17 cellular contexts compared by ENCODE assay signal in genomic region chr1:3540876-3541275, GRCh38.
A peak's percentile ranks its signal among the peaks of the same experiment; 100 is the strongest.
DNase-seq lines count a peak whose midpoint lies in the region; ATAC-seq and TF ChIP-seq lines count a peak whose summit lies in the region.
"Had no signal": no experiment of that assay in that cellular context is flagged by ENCODE, and none has a peak within 500 bp of the region (broad histone marks: within the 10 kb centered on the region; RNA-seq: fewer than 3 reads in every experiment).

No MANE protein-coding gene starts in this region.

- no peak overlapping the region for H3K27ac ChIP-seq in BLaER1 treated with 17β-estradiol and CSF1 and Interleukin-3, amounts not matched to agents 10 nM and 100 nM
- peak overlapping the region in 2 of 4 donors; percentile 62 to 72 for H3K27ac ChIP-seq in upper lobe of left lung

- peaks cover 0 to 100% (median 100%) of the 10 kb centered on the region in 11 experiments; a peak in 18 of 22 replicates for H4K20me1 ChIP-seq in BLaER1 treated with 17β-estradiol and CSF1 and Interleukin-3, amounts not matched to agents 10 nM and 100 nM

- CTCF ChIA-PET in WTC11 (lab: Charles Lee), result interaction anchor here (0.6 to 2.4 kb wide), 2 partner anchors 22 to 232 kb away, joined by 3 to 10 read pairs; no protein-coding TSS in a partner anchor

- H3K27me3 ChIP-seq in BLaER1 treated with 17β-estradiol and CSF1 and Interleukin-3, amounts not matched to agents 10 nM and 100 nM, result no peaks in the 10 kb centered on the region
- no peaks in the 10 kb centered on the region for H3K27me3 ChIP-seq in upper lobe of left lung

- H3K4me2 ChIP-seq in BLaER1 treated with 17β-estradiol and CSF1 and Interleukin-3, amounts not matched to agents 10 nM and 100 nM, result peak overlapping the region in 9 of 11 experiments; percentile 80 to 98 (median 92); a peak in 14 of 22 replicates
- H3K4me2 ChIP-seq: A549 had no signal

- no peaks in the 10 kb centered on the region for H3K4me1 Mint-ChIP-seq in WTC11
- H3K4me1 Mint-ChIP-seq in nephron, result peaks cover 21% of the 10 kb centered on the region
- H3K4me1 Mint-ChIP-seq in stimulated activated naive B cell treated with anti-CD40 and anti-IgM and Interleukin-4, amounts not matched to agents 10 μg/mL and 1 μg/mL and 100 μg/mL, for 72 hours, result peaks cover 9 to 19% of the 10 kb centered on the region in 2 donors

- POLR2A ChIA-PET in WTC11 (lab: Charles Lee), result no interaction called here

- no peak for TF ChIP-seq CTCF in WTC11 (IDR thresholded peaks at IDR 0.05)
- no peak for TF ChIP-seq CTCF in nephron (IDR thresholded peaks at IDR 0.05; ENCODE audit: unreplicated experiment in 3 of 3)
- TF ChIP-seq CTCF in upper lobe of left lung (IDR thresholded peaks at IDR 0.05), result no peak

- H3K36me3 Mint-ChIP-seq in WTC11 (no peaks in the 10 kb centered on the region), nephron (ENCODE audit: low read depth) (no peaks in the 10 kb centered on the region)
- H3K36me3 Mint-ChIP-seq in stimulated activated naive B cell treated with anti-CD40 and anti-IgM and Interleukin-4, amounts not matched to agents 10 μg/mL and 1 μg/mL and 100 μg/mL, for 72 hours, result no peaks in the 10 kb centered on the region

- H3K4me3 Mint-ChIP-seq in WTC11 (no peak overlapping the region), nephron (no peak overlapping the region)
- H3K4me3 Mint-ChIP-seq in stimulated activated naive B cell treated with anti-CD40 and anti-IgM and Interleukin-4, amounts not matched to agents 10 μg/mL and 1 μg/mL and 100 μg/mL, for 72 hours, result no peak overlapping the region

- peaks cover 32 to 84% (median 78%) of the 10 kb centered on the region in 10 experiments for H3K4me1 ChIP-seq in BLaER1 treated with 17β-estradiol and CSF1 and Interleukin-3, amounts not matched to agents 10 nM and 100 nM
- H3K4me1 ChIP-seq in upper lobe of left lung, result peaks cover 0 to 26% (median 12%) of the 10 kb centered on the region in 4 donors
- H3K4me1 ChIP-seq: Caco-2 had no signal

- DNase-seq in WTC11 (ENCODE audit: low spot score) (no peak), NCI-H1417 treated with DMSO at 0.1 percent for 48 hours (lab: John Stamatoyannopoulos, UW) (no peak), upper lobe of left lung (no peak)
- DNase-seq in stimulated activated naive B cell treated with anti-CD40 and anti-IgM and Interleukin-4, amounts not matched to agents 10 μg/mL and 1 μg/mL and 100 μg/mL, for 72 hours, result no peak
- DNase-seq in stimulated activated CD8-positive, alpha-beta memory T cell treated with anti-CD3 and anti-CD28 coated beads, Interleukin-4, amount 100 ng/mL, for 48 hours, result no peak
- DNase-seq: Caco-2, DMS153, GOT3, NCI-H146, NCI-H2081, NCI-H510A treated with DMSO at 0.1 percent for 48 hours, NCI-H82, PC-3 had no signal

- peak overlapping the region in 1 of 11 experiments; percentile 39; a peak in 2 of 22 replicates for H3K9ac ChIP-seq in BLaER1 treated with 17β-estradiol and CSF1 and Interleukin-3, amounts not matched to agents 10 nM and 100 nM

- H3K27ac Mint-ChIP-seq in WTC11 (peak overlapping the region; percentile 27; the same call in 1 of the 2 replicates), nephron (peak overlapping the region in 2 of 3 experiments; percentile 60 to 66)
- peak overlapping the region; percentile 59 for H3K27ac Mint-ChIP-seq in stimulated activated naive B cell treated with anti-CD40 and anti-IgM and Interleukin-4, amounts not matched to agents 10 μg/mL and 1 μg/mL and 100 μg/mL, for 72 hours

- no peaks in the 10 kb centered on the region for H3K36me3 ChIP-seq in BLaER1 treated with 17β-estradiol and CSF1 and Interleukin-3, amounts not matched to agents 10 nM and 100 nM
- no peaks in the 10 kb centered on the region for H3K36me3 ChIP-seq in upper lobe of left lung

- no peak overlapping the region for H3K4me3 ChIP-seq in BLaER1 treated with 17β-estradiol and CSF1 and Interleukin-3, amounts not matched to agents 10 nM and 100 nM
- H3K4me3 ChIP-seq in upper lobe of left lung, result no peak overlapping the region
- H3K4me3 ChIP-seq: A549, K562 had no signal

- H3K9me3 Mint-ChIP-seq in WTC11 (no peaks in the 10 kb centered on the region), nephron (no peaks in the 10 kb centered on the region)
- H3K9me3 Mint-ChIP-seq in stimulated activated naive B cell treated with anti-CD40 and anti-IgM and Interleukin-4, amounts not matched to agents 10 μg/mL and 1 μg/mL and 100 μg/mL, for 72 hours, result no peaks in the 10 kb centered on the region

- WGBS in upper lobe of left lung, 2 donors, result 96 to 100% methylated on average over 8 to 13 of the region's 13 CpGs

- no peak for TF ChIP-seq EP300 in upper lobe of left lung (IDR thresholded peaks at IDR 0.05)

- no peak for ATAC-seq in WTC11
- no peak for ATAC-seq in stimulated activated naive B cell treated with anti-CD40 and anti-IgM and Interleukin-4, amounts not matched to agents 10 μg/mL and 1 μg/mL and 100 μg/mL, for 72 hours (replicated peaks)
- no peak for ATAC-seq in upper lobe of left lung (ENCODE audit: low FRiP score in 2 of 2)
- ATAC-seq: A549, K562, PC-3 had no signal

- no peaks in the 10 kb centered on the region for H3K27me3 Mint-ChIP-seq in WTC11 (ENCODE audit: low read depth)
- H3K27me3 Mint-ChIP-seq in nephron (ENCODE audit: low read depth), result peaks cover 6% of the 10 kb centered on the region
- no peaks in the 10 kb centered on the region for H3K27me3 Mint-ChIP-seq in stimulated activated naive B cell treated with anti-CD40 and anti-IgM and Interleukin-4, amounts not matched to agents 10 μg/mL and 1 μg/mL and 100 μg/mL, for 72 hours

- no peak for TF ChIP-seq POLR2A in upper lobe of left lung (IDR thresholded peaks at IDR 0.05)

- no peaks in the 10 kb centered on the region for H3K9me3 ChIP-seq in BLaER1 treated with 17β-estradiol and CSF1 and Interleukin-3, amounts not matched to agents 10 nM and 100 nM (replicated peaks in 1 of 11)
- H3K9me3 ChIP-seq in upper lobe of left lung, result no peaks in the 10 kb centered on the region
- H3K9me3 ChIP-seq: A549, Caco-2 had no signal

TF ChIP-seq in WTC11, 78 proteins besides CTCF, POLR2A, EP300 and RAD21 (continues in another document):
- no peak for TF ChIP-seq ESRRA (CRISPR knock-in tag; IDR thresholded peaks at IDR 0.05; ENCODE audit: borderline replicate concordance)
- TF ChIP-seq AFF4 (CRISPR knock-in tag; IDR thresholded peaks at IDR 0.05; ENCODE audit: borderline replicate concordance), result no peak
- no peak for TF ChIP-seq CDX4 (CRISPR knock-in tag; IDR thresholded peaks at IDR 0.05; ENCODE audit: borderline replicate concordance)
